In genomic region chr1:19185976-19186375, GRCh38 we compare ENCODE assay signal across 17 cellular contexts.
"Had no signal": no experiment of that assay in that cellular context is flagged by ENCODE, and none has a peak within 500 bp of the region (broad histone marks: within the 10 kb centered on the region; RNA-seq: fewer than 3 reads in every experiment).

No MANE protein-coding gene starts in this region.

- H3K4me1 ChIP-seq: ascending aorta, breast epithelium, gastrocnemius medialis, heart left ventricle, lower lobe of right lung had no signal

- DNase-seq: effector memory CD8-positive, alpha-beta T cell; gastrocnemius medialis; heart left ventricle; immature natural killer cell; left cardiac atrium; lower lobe of right lung; nephron progenitor cell; occipital lobe; stimulated activated CD4-positive, alpha-beta T cell treated with anti-CD3 and anti-CD28 coated beads, Interleukin-4, amount 100 ng/mL, for 24 hours; stimulated activated CD8-positive, alpha-beta memory T cell treated with anti-CD3 and anti-CD28 coated beads, Interleukin-4, amount 100 ng/mL, for 48 hours; T1000 had no signal

- H3K27ac Mint-ChIP-seq: dendritic cell treated with granulocyte-macrophage colony-stimulating factor and Interleukin-4, amounts not matched to agents 40 ng/mL and 50 ng/mL, for 4 days; effector memory CD8-positive, alpha-beta T cell; immature natural killer cell; mesothelial cell of epicardium had no signal

- H3K9me3 Mint-ChIP-seq: dendritic cell treated with granulocyte-macrophage colony-stimulating factor and Interleukin-4, amounts not matched to agents 40 ng/mL and 50 ng/mL, for 4 days; effector memory CD8-positive, alpha-beta T cell; immature natural killer cell; mesothelial cell of epicardium; nephron progenitor cell had no signal

- H3K4me3 ChIP-seq: ascending aorta, breast epithelium, gastrocnemius medialis, heart left ventricle, lower lobe of right lung, SK-N-MC had no signal

- H3K27me3 Mint-ChIP-seq: dendritic cell treated with granulocyte-macrophage colony-stimulating factor and Interleukin-4, amounts not matched to agents 40 ng/mL and 50 ng/mL, for 4 days; effector memory CD8-positive, alpha-beta T cell had no signal

- H3K27ac ChIP-seq: ascending aorta, breast epithelium, gastrocnemius medialis, heart left ventricle, lower lobe of right lung, SK-N-MC had no signal

- H3K27me3 ChIP-seq: ascending aorta, breast epithelium, gastrocnemius medialis, heart left ventricle had no signal

- H3K4me1 Mint-ChIP-seq: mesothelial cell of epicardium had no signal

- ATAC-seq: effector memory CD8-positive, alpha-beta T cell; gastrocnemius medialis; heart left ventricle; left cardiac atrium; lower lobe of right lung; Right ventricle myocardium inferior had no signal

- H3K4me3 Mint-ChIP-seq: dendritic cell treated with granulocyte-macrophage colony-stimulating factor and Interleukin-4, amounts not matched to agents 40 ng/mL and 50 ng/mL, for 4 days; effector memory CD8-positive, alpha-beta T cell; immature natural killer cell; mesothelial cell of epicardium; nephron progenitor cell had no signal
